ENCODE assay signal across 16 cellular contexts in genomic region chr22:25742918-25743708, GRCh38. TPM values are rescaled to one million over a fixed set of nuclear protein-coding genes. Genes with fewer than 3 reads are reported as not detected.
A peak's percentile ranks its signal among the peaks of the same experiment; 100 is the strongest.
DNase-seq lines count a peak whose midpoint lies in the region; ATAC-seq and TF ChIP-seq lines count a peak whose summit lies in the region.
"Had no signal": no experiment of that assay in that cellular context is flagged by ENCODE, and none has a peak within 500 bp of the region (broad histone marks: within the 10 kb centered on the region; RNA-seq: fewer than 3 reads in every experiment).

No MANE protein-coding gene starts in this region.

- H3K9me3 ChIP-seq in breast epithelium = no peaks in the 10 kb centered on the region
- no peaks in the 10 kb centered on the region for H3K9me3 ChIP-seq in right cardiac atrium (ENCODE audit: control insufficient read depth, low read length)
- H3K9me3 ChIP-seq in tibial artery = no peaks in the 10 kb centered on the region

- ATAC-seq in WTC11 (no peak), right cardiac atrium (no peak), GM18870 (IDR thresholded peaks at IDR 0.05; ENCODE audit: unreplicated experiment) (no peak), HG03139 (IDR thresholded peaks at IDR 0.05; ENCODE audit: unreplicated experiment) (no peak)
- ATAC-seq: natural killer cell had no signal

- peaks cover 25% of the 10 kb centered on the region for H3K4me1 Mint-ChIP-seq in MCF 10A (ENCODE audit: insufficient read depth, unreplicated experiment)
- peaks cover 3% of the 10 kb centered on the region; the same call in 1 of the 2 replicates for H3K4me1 Mint-ChIP-seq in WTC11
- H3K4me1 Mint-ChIP-seq: natural killer cell had no signal

- H3K9me3 Mint-ChIP-seq in MCF 10A (ENCODE audit: unreplicated experiment) (no peaks in the 10 kb centered on the region), WTC11 (peaks cover 3% of the 10 kb centered on the region; the same call in 1 of the 2 replicates)
- H3K9me3 Mint-ChIP-seq: dendritic cell treated with granulocyte-macrophage colony-stimulating factor and Interleukin-4, amounts not matched to agents 40 ng/mL and 50 ng/mL, for 4 days; natural killer cell had no signal

- no peaks in the 10 kb centered on the region for H3K27me3 Mint-ChIP-seq in MCF 10A (ENCODE audit: insufficient read depth, unreplicated experiment)
- H3K27me3 Mint-ChIP-seq in WTC11 (ENCODE audit: low read depth) = no peaks in the 10 kb centered on the region

- no TSS peak for BruUV-seq in MCF 10A (replicated peaks; lab: Mats Ljungman, UMichigan)

- H3K36me3 Mint-ChIP-seq in MCF 10A (ENCODE audit: insufficient read depth, unreplicated experiment) = peaks cover 6% of the 10 kb centered on the region
- no peaks in the 10 kb centered on the region for H3K36me3 Mint-ChIP-seq in WTC11
- H3K36me3 Mint-ChIP-seq: natural killer cell had no signal

- CTCF ChIA-PET in MCF 10A (lab: Yijun Ruan, JAX) = interaction anchor here (0.6 to 2.5 kb wide), 4 partner anchors 9 to 1200 kb away, joined by 3 to 11 read pairs (median 3); no protein-coding TSS in a partner anchor
- CTCF ChIA-PET in WTC11 (lab: Charles Lee) = no interaction called here

- H3K27me3 ChIP-seq in breast epithelium = no peaks in the 10 kb centered on the region
- H3K27me3 ChIP-seq in right cardiac atrium (ENCODE audit: control insufficient read depth, insufficient read depth) = no peaks in the 10 kb centered on the region
- H3K27me3 ChIP-seq in tibial artery = no peaks in the 10 kb centered on the region

- no peak for DNase-seq in MCF 10A (ENCODE audit: unreplicated experiment)
- DNase-seq in breast epithelium (ENCODE audit: low spot score in 2 of 2) = no peak
- no peak for DNase-seq in WTC11 (ENCODE audit: low spot score)
- no peak for DNase-seq in right cardiac atrium
- DNase-seq in tibial artery = no peak
- DNase-seq in AML-193 (lab: John Stamatoyannopoulos, UW) = no peak
- DNase-seq: COR-L47, natural killer cell, NCI-H187 treated with DMSO at 0.1 percent for 48 hours, NCI-H510A treated with DMSO at 0.1 percent for 48 hours had no signal

- H3K4me3 ChIP-seq in breast epithelium (no peak overlapping the region), right cardiac atrium (ENCODE audit: low read length) (peak overlapping the region; percentile 80), tibial artery (peak overlapping the region; percentile 24 to 41)

- H3K4me3 Mint-ChIP-seq in MCF 10A (ENCODE audit: unreplicated experiment) = no peak overlapping the region
- H3K4me3 Mint-ChIP-seq in WTC11 = no peak overlapping the region
- H3K4me3 Mint-ChIP-seq: dendritic cell treated with granulocyte-macrophage colony-stimulating factor and Interleukin-4, amounts not matched to agents 40 ng/mL and 50 ng/mL, for 4 days; natural killer cell had no signal

- TF ChIP-seq POLR2A in breast epithelium (IDR thresholded peaks at IDR 0.05) = no peak

- intact Hi-C loops in MCF 10A (cut with micrococcal nuclease) = no loop called here
- intact Hi-C loops in breast epithelium (cut with DNase I; ENCODE audit: low total_unique reads) = no loop called here
- intact Hi-C loops in right cardiac atrium (cut with DNase I) = no loop called here
- intact Hi-C loops in tibial artery (cut with DNase I; ENCODE audit: low total_unique reads) = no loop called here

- H3K27ac Mint-ChIP-seq in MCF 10A (ENCODE audit: low read depth, unreplicated experiment) (peak overlapping the region; percentile 8), WTC11 (no peak overlapping the region)
- H3K27ac Mint-ChIP-seq: dendritic cell treated with granulocyte-macrophage colony-stimulating factor and Interleukin-4, amounts not matched to agents 40 ng/mL and 50 ng/mL, for 4 days; natural killer cell had no signal

- TF ChIP-seq CTCF in MCF 10A (IDR thresholded peaks at IDR 0.05; ENCODE audit: unreplicated experiment) = no peak
- TF ChIP-seq CTCF in breast epithelium (IDR thresholded peaks at IDR 0.05) = no peak
- no peak for TF ChIP-seq CTCF in WTC11 (IDR thresholded peaks at IDR 0.05)
- no peak for TF ChIP-seq CTCF in tibial artery (IDR thresholded peaks at IDR 0.05)

- no peaks in the 10 kb centered on the region for H3K36me3 ChIP-seq in breast epithelium
- H3K36me3 ChIP-seq in tibial artery = no peaks in the 10 kb centered on the region

- 66% methylated on average over 6 of the region's 6 CpGs for WGBS in right cardiac atrium

- H3K4me1 ChIP-seq in breast epithelium (no peaks in the 10 kb centered on the region), right cardiac atrium (ENCODE audit: control insufficient read depth, insufficient read depth, low read length) (peaks cover 4% of the 10 kb centered on the region), tibial artery (peaks cover 0 to 22% (median 6%) of the 10 kb centered on the region in 4 donors)

- POLR2A ChIA-PET in MCF 10A (lab: Yijun Ruan, JAX) = interaction anchor here (1.6 kb wide), 1 partner anchor 13 kb away, joined by 3 read pairs; no protein-coding TSS in a partner anchor
- POLR2A ChIA-PET in WTC11 (lab: Charles Lee) = no interaction called here

- no peak overlapping the region for H3K27ac ChIP-seq in breast epithelium
- H3K27ac ChIP-seq in right cardiac atrium (ENCODE audit: low read length) = peak overlapping the region; percentile 91
- H3K27ac ChIP-seq in tibial artery = no peak overlapping the region

TF ChIP-seq in WTC11, 78 proteins besides CTCF, POLR2A, EP300 and RAD21:
- TF ChIP-seq ZNF512 (CRISPR knock-in tag; IDR thresholded peaks at IDR 0.05; ENCODE audit: borderline replicate concordance) (0 out of 2 replicates have a peak, but pooled peaks have one; percentile 28), GABPB1 (CRISPR knock-in tag; IDR thresholded peaks at IDR 0.05) (no peak)

RNA-seq across cellular contexts. Expression of gene MYO18B, which starts 1.1 kb away (rescaled TPM):
- total RNA-seq in MCF 10A (2022) (0.07 TPM in 1 of 2 replicates, not detected in the other), breast epithelium (under 1 TPM; under 0.01 to 0.16 (median 0.15) TPM), WTC11 (2021) (0.55 to 1.4 TPM (median 0.96 TPM) in 3 replicates), right cardiac atrium (100 to 1,000 TPM in 3 of 4 donors, 10 to 100 TPM in 1; 74.5 to 184 (median 123) TPM)
- polyA plus RNA-seq in right cardiac atrium = 96.3 TPM
- total RNA-seq: lung microvascular endothelial cell, pulmonary artery endothelial cell, SK-MEL-5 had no signal

Comparison
In these comparisons a context has a peak if more than half of its experiments do, and no peak if none do; other contexts are left out.
1. H3K4me3 ChIP-seq: peak in right cardiac atrium (single experiment) and tibial artery (2 of 2); none in breast epithelium (0 of 3).
2. RNA of gene MYO18B, which starts 1.1 kb away (total RNA-seq): 74.5 to 184 TPM in right cardiac atrium; 0.55 to 1.4 TPM in WTC11, under 0.01 to 0.16 TPM in breast epithelium and 0.07 TPM in MCF 10A; every median in the first group is over 10 times any median in the second.